Comparison of ENCODE assay signal across 8 cellular contexts in the genomic region with DNA sequence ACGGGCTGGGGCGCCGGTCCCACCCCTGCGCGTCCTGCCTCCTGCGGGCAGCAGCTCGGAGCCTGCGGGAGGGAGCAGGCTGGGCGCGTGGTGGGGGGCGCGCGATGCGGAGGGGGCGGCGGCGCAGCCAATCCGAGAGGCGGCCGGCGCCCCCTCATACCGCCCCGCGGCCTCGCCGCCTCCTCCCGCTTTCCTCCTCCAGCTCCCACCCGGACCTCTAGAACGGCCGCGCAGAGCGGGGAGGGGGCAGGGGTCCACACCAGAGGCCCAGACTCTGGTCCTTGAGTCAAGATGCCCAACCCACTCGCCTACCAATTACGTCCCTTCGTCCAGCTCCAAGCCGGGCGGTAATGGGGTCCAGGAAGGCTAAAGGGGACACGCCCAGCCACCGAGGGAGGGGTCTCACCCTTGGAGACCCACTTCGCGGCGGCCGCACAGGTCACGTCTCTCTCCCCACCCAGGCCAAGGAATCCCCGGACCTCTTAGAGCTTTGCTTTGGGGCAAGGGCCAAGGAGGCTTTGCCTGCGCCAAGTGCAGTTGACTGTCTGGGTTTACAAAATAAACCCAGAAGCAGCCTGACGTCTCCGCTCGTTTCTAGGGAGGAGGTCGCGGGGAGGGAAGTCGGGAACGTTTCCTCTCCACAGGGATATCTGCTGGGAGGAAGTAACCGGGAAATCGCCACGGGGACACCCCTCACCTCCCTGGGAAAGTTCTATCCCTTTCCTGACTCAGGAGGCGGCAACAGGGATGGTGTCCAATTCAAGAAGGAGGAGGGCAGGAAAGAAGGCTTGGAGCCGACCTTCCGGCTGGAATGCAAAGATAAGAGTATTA. TPM values are rescaled to one million over a fixed set of nuclear protein-coding genes. Genes with fewer than 3 reads are reported as not detected.
DNase-seq lines count a peak whose midpoint lies in the region; ATAC-seq and TF ChIP-seq lines count a peak whose summit lies in the region.

A gene with protein sequence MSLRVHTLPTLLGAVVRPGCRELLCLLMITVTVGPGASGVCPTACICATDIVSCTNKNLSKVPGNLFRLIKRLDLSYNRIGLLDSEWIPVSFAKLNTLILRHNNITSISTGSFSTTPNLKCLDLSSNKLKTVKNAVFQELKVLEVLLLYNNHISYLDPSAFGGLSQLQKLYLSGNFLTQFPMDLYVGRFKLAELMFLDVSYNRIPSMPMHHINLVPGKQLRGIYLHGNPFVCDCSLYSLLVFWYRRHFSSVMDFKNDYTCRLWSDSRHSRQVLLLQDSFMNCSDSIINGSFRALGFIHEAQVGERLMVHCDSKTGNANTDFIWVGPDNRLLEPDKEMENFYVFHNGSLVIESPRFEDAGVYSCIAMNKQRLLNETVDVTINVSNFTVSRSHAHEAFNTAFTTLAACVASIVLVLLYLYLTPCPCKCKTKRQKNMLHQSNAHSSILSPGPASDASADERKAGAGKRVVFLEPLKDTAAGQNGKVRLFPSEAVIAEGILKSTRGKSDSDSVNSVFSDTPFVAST (minus strand): TSS at position 66 of the 831 bp plus-strand sequence. CDS start 957 bp downstream, outside the sequence.

- TF ChIP-seq CTCF in foreskin fibroblast (IDR thresholded peaks at IDR 0.05; ENCODE audit: low read depth, low read length) (no peak), nephron progenitor cell (IDR thresholded peaks at IDR 0.05) (no peak), transverse colon (IDR thresholded peaks at IDR 0.05) (no peak)

- no peak for TF ChIP-seq EP300 in transverse colon (IDR thresholded peaks at IDR 0.05; ENCODE audit: low read depth)

- H3K4me1 ChIP-seq in NT2/D1 (ENCODE audit: insufficient read depth, insufficient read length) (peaks cover 2% of the 10 kb centered on the region), transverse colon (peaks cover 0 to 54% (median 8%) of the 10 kb centered on the region in 4 donors)

- WGBS in transverse colon (ENCODE audit: low coverage in 1 of 2), 2 donors, result 0 to 1% methylated on average over 2 to 56 of the region's 59 CpGs

- peak; percentile 37 for ATAC-seq in activated T-helper 17 cell treated with anti-CD3 and anti-CD28 coated beads, Interleukin-2, amount 50 U/mL, for 72 hours (replicated peaks)

- intact Hi-C loops in transverse colon (cut with DNase I; ENCODE audit: low total_unique reads), result no loop called here

- H3K27me3 ChIP-seq in H7 (ENCODE audit: control insufficient read depth, insufficient read depth, low read length), result peaks cover 2% of the 10 kb centered on the region; the same call in 1 of the 2 replicates
- H3K27me3 ChIP-seq in NT2/D1 (ENCODE audit: insufficient read depth, insufficient read length), result peaks cover 31% of the 10 kb centered on the region
- H3K27me3 ChIP-seq in transverse colon, result peaks cover 12% of the 10 kb centered on the region

- no peaks in the 10 kb centered on the region for H3K27me3 Mint-ChIP-seq in activated T-helper 17 cell treated with anti-CD3 and anti-CD28 coated beads, Interleukin-2, amount 50 U/mL, for 72 hours
- H3K27me3 Mint-ChIP-seq in nephron progenitor cell (ENCODE audit: low read depth, poor library complexity), result peaks cover 49% of the 10 kb centered on the region

- DNase-seq in D341Med (ENCODE audit: low spot score) (peak; percentile 37), H7 (peak; percentile 83), NT2/D1 (ENCODE audit: low read depth, low spot score) (no peak), foreskin fibroblast (peak in 1 of 2 donors; percentile 60), nephron progenitor cell (peak; percentile 67), transverse colon (peak; percentile 36), HPDE6-E6E7 (ENCODE audit: extremely low spot score) (no peak)

- H3K9ac ChIP-seq in NT2/D1 (ENCODE audit: insufficient read length, low read depth), result peak within 1 kb of the TSS; percentile 74

- H3K4me3 Mint-ChIP-seq in activated T-helper 17 cell treated with anti-CD3 and anti-CD28 coated beads, Interleukin-2, amount 50 U/mL, for 72 hours, result peak within 1 kb of the TSS; percentile 94
- peak within 1 kb of the TSS; percentile 87 for H3K4me3 Mint-ChIP-seq in nephron progenitor cell

- TF ChIP-seq POLR2A in transverse colon (IDR thresholded peaks at IDR 0.05), result peak; percentile 11

- H3K4me1 Mint-ChIP-seq in activated T-helper 17 cell treated with anti-CD3 and anti-CD28 coated beads, Interleukin-2, amount 50 U/mL, for 72 hours, result peaks cover 46% of the 10 kb centered on the region
- peaks cover 31% of the 10 kb centered on the region for H3K4me1 Mint-ChIP-seq in nephron progenitor cell

- H3K9me3 ChIP-seq in NT2/D1 (ENCODE audit: insufficient read depth, low read length) (no peaks in the 10 kb centered on the region), transverse colon (no peaks in the 10 kb centered on the region)

- H3K27ac Mint-ChIP-seq in activated T-helper 17 cell treated with anti-CD3 and anti-CD28 coated beads, Interleukin-2, amount 50 U/mL, for 72 hours, result peak within 1 kb of the TSS; percentile 92
- no peak within 1 kb of the TSS for H3K27ac Mint-ChIP-seq in nephron progenitor cell

- H3K4me3 ChIP-seq in H7 (ENCODE audit: insufficient read depth, low read depth, low read length) (peak within 1 kb of the TSS; percentile 59), NT2/D1 (ENCODE audit: insufficient read length, low read depth) (peak within 1 kb of the TSS; percentile 63), foreskin fibroblast (ENCODE audit: low read depth in 1 of 2, low read length in 2 of 2) (peak within 1 kb of the TSS; percentile 90), transverse colon (peak within 1 kb of the TSS; percentile 62 to 82 (median 74))

- H3K36me3 Mint-ChIP-seq in activated T-helper 17 cell treated with anti-CD3 and anti-CD28 coated beads, Interleukin-2, amount 50 U/mL, for 72 hours (ENCODE audit: low read depth), result peaks cover 44% of the 10 kb centered on the region
- H3K36me3 Mint-ChIP-seq in nephron progenitor cell (ENCODE audit: low read depth), result no peaks in the 10 kb centered on the region

- H3K36me3 ChIP-seq in H7 (replicated peaks; ENCODE audit: control insufficient read depth, insufficient read depth, low read length) (no peaks in the 10 kb centered on the region), NT2/D1 (ENCODE audit: insufficient read depth, insufficient read length, low read length) (peaks cover 6% of the 10 kb centered on the region), transverse colon (no peaks in the 10 kb centered on the region)

- in situ Hi-C loops in transverse colon (cut with MboI; ENCODE audit: low pct_ligation_motif_present in 1 of 4, low pct_unique_long_range_greater_than_20kb in 1 of 4, low sequenced_read_pairs in 3 of 4), result no loop called here

- no peaks in the 10 kb centered on the region for H3K9me3 Mint-ChIP-seq in activated T-helper 17 cell treated with anti-CD3 and anti-CD28 coated beads, Interleukin-2, amount 50 U/mL, for 72 hours
- H3K9me3 Mint-ChIP-seq in nephron progenitor cell, result no peaks in the 10 kb centered on the region

- peak within 1 kb of the TSS; percentile 88 to 93 (median 88) for H3K27ac ChIP-seq in transverse colon

RNA-seq across cellular contexts. Expression of the gene that starts here (rescaled TPM):
- 10.3 and 15.3 TPM in 2 replicates for total RNA-seq in H7 (2014; rRNA removed; shearing (Covaris generic))
- total RNA-seq in activated T-helper 17 cell treated with anti-CD3 and anti-CD28 coated beads, Interleukin-2, amount 50 U/mL, for 72 hours, result 10 to 100 TPM in 1 of 2 donors, 1 to 10 TPM in 1; 4.9 to 11.7 TPM
- total RNA-seq in transverse colon, result 1 to 10 TPM; 4.5 to 6.7 (median 6.6) TPM

Comparison
In these comparisons a context has a peak if more than half of its experiments do, and no peak if none do; other contexts are left out.
1. DNase-seq: peak in D341Med (single experiment), H7 (single experiment), nephron progenitor cell (single experiment) and transverse colon (single experiment); none in NT2/D1 (single experiment) and HPDE6-E6E7 (single experiment).
2. Peak in every context shown above with its lines, with median percentiles within 50 percentile points of each other: H3K4me3 ChIP-seq.